Comparison of ENCODE assay signal across 11 cellular contexts in the genomic region with DNA sequence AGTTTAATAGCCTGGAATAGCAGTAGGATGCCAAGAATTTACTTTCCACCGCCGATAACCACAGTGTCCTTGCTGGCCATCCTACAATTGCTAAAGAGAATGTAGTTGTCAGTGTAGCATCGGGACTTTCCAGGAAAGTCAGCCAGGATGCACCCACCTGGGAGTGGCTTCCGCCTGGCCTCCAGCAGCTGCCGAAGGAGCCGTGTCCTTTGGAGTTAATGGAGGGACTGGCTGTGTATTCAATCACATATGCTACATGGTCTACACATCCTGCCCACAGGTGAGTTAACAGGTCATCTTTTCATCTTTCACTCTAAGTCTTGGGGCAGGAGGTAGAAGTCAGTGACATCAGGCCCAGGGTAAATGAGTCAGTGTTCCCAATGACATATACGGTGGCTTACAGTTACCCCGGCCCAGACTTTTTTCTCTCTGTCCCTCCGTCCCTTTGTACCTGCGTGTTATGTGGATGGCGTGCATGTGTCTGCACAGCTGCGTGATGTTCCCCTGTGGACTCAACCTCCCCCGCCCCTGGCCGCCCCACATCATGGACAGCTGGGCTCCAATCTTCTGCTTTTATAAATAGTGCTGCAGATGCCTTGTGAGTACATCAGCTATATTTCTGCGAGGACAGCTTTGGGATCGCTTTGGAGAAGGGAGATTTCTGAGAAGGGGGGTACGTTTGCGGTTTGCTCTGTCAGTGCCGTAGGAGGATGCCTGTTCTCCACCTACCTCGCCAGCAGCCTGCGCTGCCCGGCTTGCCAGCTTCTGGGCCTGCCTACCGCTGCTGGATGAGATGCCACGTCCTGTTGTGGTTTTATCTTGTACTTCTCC.
DNase-seq lines count a peak whose midpoint lies in the region; ATAC-seq and TF ChIP-seq lines count a peak whose summit lies in the region.
"Had no signal": no experiment of that assay in that cellular context is flagged by ENCODE, and none has a peak within 500 bp of the region (broad histone marks: within the 10 kb centered on the region; RNA-seq: fewer than 3 reads in every experiment).

No MANE protein-coding gene starts in this region.

- no peak for TF ChIP-seq POLR2A in sigmoid colon (IDR thresholded peaks at IDR 0.05)

- 67 to 85% (median 69%) methylated on average over 24 of the region's 24 CpGs for WGBS in adipose tissue, 3 donors
- 70 to 84% methylated on average over 24 of the region's 24 CpGs for WGBS in sigmoid colon, 2 donors

- H3K27me3 ChIP-seq in BLaER1 (no peaks in the 10 kb centered on the region), Panc1 (ENCODE audit: control insufficient read depth, insufficient read depth, low read length) (no peaks in the 10 kb centered on the region), sigmoid colon (no peaks in the 10 kb centered on the region)
- H3K27me3 ChIP-seq in naive thymus-derived CD4-positive, alpha-beta T cell (ENCODE audit: control insufficient read depth in 2 of 2, insufficient read depth in 2 of 2, low read length in 2 of 2) = no peaks in the 10 kb centered on the region
- H3K27me3 ChIP-seq: hepatocyte had no signal

- POLR2A ChIA-PET in Panc1 (lab: Charles Lee) = no interaction called here
- POLR2A ChIA-PET in naive thymus-derived CD4-positive, alpha-beta T cell (lab: Charles Lee) = no interaction called here

- DNase-seq in Panc1 (ENCODE audit: low read depth, low spot score) (no peak), sigmoid colon (no peak), mucosa of descending colon (no peak)
- peak in 6 of 9 donors; percentile 25 to 44 (median 38) for DNase-seq in naive thymus-derived CD4-positive, alpha-beta T cell
- DNase-seq: MV-4-11, small intestine had no signal

- in situ Hi-C loops in Panc1 (cut with HindIII; ENCODE audit: low pct_unique_long_range_greater_than_20kb, low sequenced_read_pairs) = no loop called here

- H3K4me3 Mint-ChIP-seq in naive thymus-derived CD4-positive, alpha-beta T cell = peak overlapping the region; percentile 25 to 71 (median 59)

- peak overlapping the region; percentile 41 for H3K4me2 ChIP-seq in BLaER1
- H3K4me2 ChIP-seq: hepatocyte had no signal

- H3K9me3 Mint-ChIP-seq in naive thymus-derived CD4-positive, alpha-beta T cell = no peaks in the 10 kb centered on the region

- intact Hi-C loops in Panc1 (cut with micrococcal nuclease; ENCODE audit: unreplicated experiment) = no loop called here
- intact Hi-C loops in naive thymus-derived CD4-positive, alpha-beta T cell (cut with micrococcal nuclease) = no loop called here
- intact Hi-C loops in sigmoid colon (cut with DNase I) = no loop called here
- intact Hi-C loops in mucosa of descending colon (cut with DNase I, micrococcal nuclease) = no loop called here

- H3K4me3 ChIP-seq in BLaER1 (no peak overlapping the region), Panc1 (ENCODE audit: low read depth in 2 of 2, low read length in 2 of 2) (no peak overlapping the region), sigmoid colon (no peak overlapping the region), mucosa of descending colon (no peak overlapping the region)
- no peak overlapping the region for H3K4me3 ChIP-seq in naive thymus-derived CD4-positive, alpha-beta T cell (ENCODE audit: low read length)
- H3K4me3 ChIP-seq: hepatocyte had no signal

- no TSS peak for BruUV-seq in Panc1 (replicated peaks; lab: Mats Ljungman, UMichigan)

- no peak for TF ChIP-seq EP300 in sigmoid colon (IDR thresholded peaks at IDR 0.05)

- ATAC-seq in Panc1 (0 out of 2 replicates have a peak, but pooled peaks have one; percentile 23), mucosa of descending colon (no peak), GM18517 (IDR thresholded peaks at IDR 0.05; ENCODE audit: unreplicated experiment) (no peak), HG03095 (IDR thresholded peaks at IDR 0.05; ENCODE audit: unreplicated experiment) (no peak)
- peak; percentile 55 for ATAC-seq in naive thymus-derived CD4-positive, alpha-beta T cell

- H3K4me1 Mint-ChIP-seq in naive thymus-derived CD4-positive, alpha-beta T cell = peaks cover 10 to 43% (median 29%) of the 10 kb centered on the region in 7 donors

- CTCF ChIA-PET in Panc1 (lab: Charles Lee) = no interaction called here
- CTCF ChIA-PET in naive thymus-derived CD4-positive, alpha-beta T cell (lab: Charles Lee) = no interaction called here

- H3K27ac Mint-ChIP-seq in naive thymus-derived CD4-positive, alpha-beta T cell = peak overlapping the region in 8 of 9 donors; percentile 20 to 79 (median 48)

- no peak overlapping the region for H3K27ac ChIP-seq in BLaER1
- H3K27ac ChIP-seq in Panc1 (ENCODE audit: low read length) = no peak overlapping the region
- H3K27ac ChIP-seq in adipose tissue (ENCODE audit: low read depth, low read length) = peak overlapping the region; percentile 54
- H3K27ac ChIP-seq in naive thymus-derived CD4-positive, alpha-beta T cell (ENCODE audit: low read depth, low read length) = no peak overlapping the region
- H3K27ac ChIP-seq in sigmoid colon = peak overlapping the region in 1 of 4 donors; percentile 40
- H3K27ac ChIP-seq: hepatocyte had no signal

- peaks cover 6% of the 10 kb centered on the region for H3K9me3 ChIP-seq in BLaER1
- no peaks in the 10 kb centered on the region for H3K9me3 ChIP-seq in Panc1 (ENCODE audit: control insufficient read depth, insufficient read depth, low read depth, low read length)
- H3K9me3 ChIP-seq in naive thymus-derived CD4-positive, alpha-beta T cell (ENCODE audit: control insufficient read depth in 2 of 3, low read length in 3 of 3) = no peaks in the 10 kb centered on the region
- H3K9me3 ChIP-seq in sigmoid colon = no peaks in the 10 kb centered on the region
- no peaks in the 10 kb centered on the region for H3K9me3 ChIP-seq in mucosa of descending colon

- H3K9ac ChIP-seq in BLaER1 = no peak overlapping the region

- peaks cover 0 to 7% (median 0%) of the 10 kb centered on the region in 5 donors for H3K36me3 Mint-ChIP-seq in naive thymus-derived CD4-positive, alpha-beta T cell

- H3K4me1 ChIP-seq in BLaER1 (peaks cover 14% of the 10 kb centered on the region), Panc1 (ENCODE audit: control insufficient read depth, insufficient read depth, low read length) (peaks cover 3% of the 10 kb centered on the region; the same call in 1 of the 2 replicates), sigmoid colon (peaks cover 0 to 30% (median 8%) of the 10 kb centered on the region in 4 donors), mucosa of descending colon (ENCODE audit: low read depth) (no peaks in the 10 kb centered on the region)
- peaks cover 0 to 16% of the 10 kb centered on the region in 2 donors for H3K4me1 ChIP-seq in naive thymus-derived CD4-positive, alpha-beta T cell (ENCODE audit: control insufficient read depth in 2 of 2, insufficient read depth in 2 of 2, low read length in 2 of 2)

- H4K20me1 ChIP-seq in BLaER1 = peaks cover 86% of the 10 kb centered on the region

- TF ChIP-seq CTCF in Panc1 (IDR thresholded peaks at IDR 0.05) = no peak
- no peak for TF ChIP-seq CTCF in sigmoid colon (IDR thresholded peaks at IDR 0.05)
- TF ChIP-seq CTCF in mucosa of descending colon (IDR thresholded peaks at IDR 0.05) = no peak

- H3K27me3 Mint-ChIP-seq in naive thymus-derived CD4-positive, alpha-beta T cell = no peaks in the 10 kb centered on the region

- H3K36me3 ChIP-seq in BLaER1 (peaks cover 29% of the 10 kb centered on the region), Panc1 (ENCODE audit: control insufficient read depth, insufficient read depth, low read length) (no peaks in the 10 kb centered on the region), sigmoid colon (no peaks in the 10 kb centered on the region), mucosa of descending colon (ENCODE audit: low read depth) (no peaks in the 10 kb centered on the region)
- H3K36me3 ChIP-seq in naive thymus-derived CD4-positive, alpha-beta T cell (ENCODE audit: control insufficient read depth in 2 of 3, insufficient read depth in 3 of 3, low read length in 3 of 3) = no peaks in the 10 kb centered on the region

Comparison
In these comparisons a context has a peak if more than half of its experiments do, and no peak if none do; other contexts are left out.
1. ATAC-seq: peak in Panc1 (single experiment) and naive thymus-derived CD4-positive, alpha-beta T cell (single experiment); none in mucosa of descending colon (single experiment), GM18517 (single experiment) and HG03095 (single experiment).
2. DNase-seq: peak in naive thymus-derived CD4-positive, alpha-beta T cell (6 of 9); none in Panc1 (single experiment), sigmoid colon (single experiment) and mucosa of descending colon (0 of 3).